Comparison of ENCODE assay signal across 12 cellular contexts in the genomic region with DNA sequence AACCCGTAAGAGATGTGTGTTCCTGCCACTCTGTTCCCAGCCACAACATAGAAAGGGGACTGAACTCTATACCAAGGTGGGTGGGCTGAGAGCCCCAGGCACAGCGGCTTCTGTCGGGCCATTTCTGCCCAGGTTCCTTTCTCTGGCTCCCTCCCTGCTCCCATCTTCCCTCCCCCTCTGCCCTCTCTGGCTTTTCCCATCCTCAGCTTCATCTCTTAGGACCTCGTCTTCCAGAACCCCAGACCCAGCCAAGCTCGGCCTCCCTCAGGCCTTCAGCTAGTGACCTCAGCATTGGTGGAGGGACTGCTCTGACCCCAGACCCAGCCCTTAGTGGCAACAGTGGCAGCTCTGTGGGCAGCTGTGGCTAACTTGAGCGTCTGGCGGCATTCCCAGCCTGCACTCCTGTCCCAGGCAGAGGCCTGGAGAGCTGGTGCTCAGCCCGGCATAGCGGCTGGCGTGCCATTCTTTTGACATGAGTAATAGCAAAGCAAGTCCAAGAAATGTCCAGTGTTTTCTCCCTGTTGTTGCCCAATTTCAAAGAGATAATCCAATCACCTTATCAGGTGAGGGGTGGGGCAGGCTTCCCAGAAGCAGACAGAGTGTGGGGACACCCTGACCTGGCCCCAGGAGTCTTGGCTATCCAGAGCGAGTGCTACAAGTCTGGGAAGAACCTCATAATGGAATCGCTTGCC. TPM values are rescaled to one million over a fixed set of nuclear protein-coding genes. Genes with fewer than 3 reads are reported as not detected.
A peak's percentile ranks its signal among the peaks of the same experiment; 100 is the strongest.
DNase-seq lines count a peak whose midpoint lies in the region; ATAC-seq, FAIRE-seq and TF ChIP-seq lines count a peak whose summit lies in the region.
"Had no signal": no experiment of that assay in that cellular context is flagged by ENCODE, and none has a peak within 500 bp of the region (broad histone marks: within the 10 kb centered on the region; RNA-seq: fewer than 3 reads in every experiment).

No MANE protein-coding gene starts in this region.

- ATAC-seq in HG02884 (IDR thresholded peaks at IDR 0.05; ENCODE audit: unreplicated experiment) = no peak
- no peak for ATAC-seq in HG02610 (IDR thresholded peaks at IDR 0.05; ENCODE audit: unreplicated experiment)
- ATAC-seq: T-helper 17 cell had no signal

- H3K27ac ChIP-seq in GM23248 (peak overlapping the region; percentile 39), smooth muscle cell (ENCODE audit: low read depth) (peak overlapping the region; percentile 88)

- in situ Hi-C loops in GM23248 (cut with MboI) = no loop called here

- peaks cover 11% of the 10 kb centered on the region for H3K79me2 ChIP-seq in GM23248 (ENCODE audit: insufficient read depth)
- H3K79me2 ChIP-seq in smooth muscle cell (ENCODE audit: low read depth) = peaks cover 28% of the 10 kb centered on the region

- no peak overlapping the region for H3K4me2 ChIP-seq in GM23248 (ENCODE audit: unreplicated experiment)
- peak overlapping the region; percentile 42 for H3K4me2 ChIP-seq in smooth muscle cell

- H3K9me2 ChIP-seq in GM23248 (ENCODE audit: insufficient read depth) = no peaks in the 10 kb centered on the region

- H3K4me1 ChIP-seq in GM23248 (ENCODE audit: insufficient read depth) = peaks cover 46% of the 10 kb centered on the region
- peaks cover 13% of the 10 kb centered on the region for H3K4me1 ChIP-seq in smooth muscle cell (ENCODE audit: low read depth)

- H3K9ac ChIP-seq in GM23248 = 0 out of 2 replicates have a peak overlapping the region, but pooled peaks have one; percentile 5
- peak overlapping the region; percentile 67 for H3K9ac ChIP-seq in smooth muscle cell (ENCODE audit: low read depth)

- H3K27me3 ChIP-seq in GM23248 (replicated peaks; ENCODE audit: insufficient read depth) = no peaks in the 10 kb centered on the region
- no peaks in the 10 kb centered on the region for H3K27me3 ChIP-seq in smooth muscle cell (ENCODE audit: low read depth)

- H3K4me3 ChIP-seq in GM23248 (no peak overlapping the region), smooth muscle cell (no peak overlapping the region)

- H3F3A ChIP-seq in GM23248 (ENCODE audit: insufficient read depth) (peaks cover 27% of the 10 kb centered on the region), smooth muscle cell (ENCODE audit: low read depth) (peaks cover 27% of the 10 kb centered on the region)

- H4K20me1 ChIP-seq in GM23248 (ENCODE audit: insufficient read depth) (no peaks in the 10 kb centered on the region), smooth muscle cell (ENCODE audit: low read depth) (no peaks in the 10 kb centered on the region)

- no peaks in the 10 kb centered on the region for H3K9me3 ChIP-seq in GM23248 (ENCODE audit: low read depth)
- no peaks in the 10 kb centered on the region for H3K9me3 ChIP-seq in smooth muscle cell (replicated peaks; ENCODE audit: low read depth)

- no peak for TF ChIP-seq CTCF in smooth muscle cell (IDR thresholded peaks at IDR 0.05; ENCODE audit: borderline replicate concordance, insufficient read depth, poor library complexity, severe bottlenecking)

- WGBS in GM23248 (ENCODE audit: low coverage in 1 of 2, low lambda C conversion rate in 2 of 2, missing lambda C conversion rate in 2 of 2), 2 experiments = 65 to 72% methylated on average over 11 to 12 of the region's 12 CpGs
- WGBS in smooth muscle cell (ENCODE audit: low lambda C conversion rate) = 33% methylated on average over 12 of the region's 12 CpGs

- no peak for FAIRE-seq in GM19239 (lab: Jason Lieb, UNC)
- FAIRE-seq: islet of Langerhans had no signal

- H3K36me3 ChIP-seq in GM23248 (ENCODE audit: low read depth) (no peaks in the 10 kb centered on the region), smooth muscle cell (ENCODE audit: low read depth) (no peaks in the 10 kb centered on the region)

- DNase-seq in GM23248 = peak; percentile 88
- peak; percentile 42 for DNase-seq in brain pericyte (ENCODE audit: low read depth, low spot score)
- peak; percentile 44 for DNase-seq in iPS-NIHi11 (ENCODE audit: low spot score)
- peak; percentile 35 for DNase-seq in smooth muscle cell (lab: John Stamatoyannopoulos, UW; ENCODE audit: unreplicated experiment)
- no peak for DNase-seq in NCI-H2081 treated with DMSO at 0.1 percent for 48 hours (lab: John Stamatoyannopoulos, UW)
- no peak for DNase-seq in GM19239 (ENCODE audit: insufficient read length, low spot score)
- DNase-seq: activated naive CD4-positive, alpha-beta T cell treated with anti-CD3 and anti-CD28 coated beads for 36 hours; H7; T-helper 17 cell had no signal

- H2AFZ ChIP-seq in GM23248 = no peak overlapping the region
- no peak overlapping the region for H2AFZ ChIP-seq in smooth muscle cell (ENCODE audit: low read depth)

RNA-seq across cellular contexts. Expression of gene PTPRE, which starts 15.9 kb away (rescaled TPM):
- total RNA-seq in GM23248 (2014; rRNA removed; shearing (Covaris generic)) = 2.7 and 3.0 TPM in 2 replicates
- polyA plus RNA-seq in GM23248 (2016; fragmentation: Nextera tagmentation; extraction: Ambion mirVana) (4.0 and 4.7 TPM in 2 replicates), smooth muscle cell (17.1 and 23.1 TPM in 2 replicates)
- total RNA-seq in smooth muscle cell = 17.0 and 22.7 TPM in 2 replicates

RNA-seq across cellular contexts. Expression of gene CLRN3, which starts 30.1 kb away (rescaled TPM):
- not detected in 2 replicates for total RNA-seq in GM23248 (2014; rRNA removed; shearing (Covaris generic))
- not detected in 2 replicates for polyA plus RNA-seq in GM23248 (2016; fragmentation: Nextera tagmentation; extraction: Ambion mirVana)
- not detected in 2 replicates for total RNA-seq in smooth muscle cell
- polyA plus RNA-seq in smooth muscle cell = not detected in 2 replicates
- total RNA-seq: activated naive CD4-positive, alpha-beta T cell treated with anti-CD3 and anti-CD28 coated beads for 36 hours; H7; T-helper 17 cell had no signal

Comparison
In these comparisons a context has a peak if more than half of its experiments do, and no peak if none do; other contexts are left out.
1. DNase-seq: peak in GM23248 (single experiment), brain pericyte (single experiment), iPS-NIHi11 (single experiment) and smooth muscle cell (single experiment); none in NCI-H2081 treated with DMSO at 0.1 percent for 48 hours (single experiment) and GM19239 (single experiment).